In the genomic region with DNA sequence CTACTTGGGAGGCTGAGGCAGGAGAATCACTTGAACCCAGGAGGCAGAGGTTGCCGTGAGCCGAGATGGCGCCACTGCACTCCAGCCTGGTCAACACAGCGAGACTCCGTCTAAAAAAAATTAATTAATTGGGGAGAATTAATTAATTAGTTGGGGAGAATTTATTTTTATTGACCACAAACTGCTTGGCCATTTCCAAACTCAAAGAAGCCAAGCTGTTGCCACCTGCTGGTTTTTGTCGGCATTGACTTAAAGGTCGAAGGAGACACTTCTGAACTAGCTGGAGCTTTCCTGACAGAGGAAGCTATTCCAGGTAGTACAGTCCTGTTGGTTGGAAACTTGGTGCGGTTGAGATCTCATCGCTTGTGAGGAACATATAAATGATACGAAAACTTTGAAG, we compare ENCODE assay signal across 8 cellular contexts. TPM values are rescaled to one million over a fixed set of nuclear protein-coding genes. Genes with fewer than 3 reads are reported as not detected.
DNase-seq lines count a peak whose midpoint lies in the region; ATAC-seq and TF ChIP-seq lines count a peak whose summit lies in the region.

No MANE protein-coding gene starts in this region.

- H3K4me3 ChIP-seq in colonic mucosa: no peak overlapping the region

- TF ChIP-seq CTCF in colonic mucosa (IDR thresholded peaks at IDR 0.05): no peak

- no peaks in the 10 kb centered on the region for H3K9me3 ChIP-seq in colonic mucosa

- peak; percentile 61 for ATAC-seq in GM21529 (IDR thresholded peaks at IDR 0.05; ENCODE audit: unreplicated experiment)

- intact Hi-C loops in colonic mucosa (cut with DNase I) (no loop called here), posterior vena cava (cut with DNase I) (no loop called here)

- no peaks in the 10 kb centered on the region for H3K27me3 ChIP-seq in colonic mucosa

- no peaks in the 10 kb centered on the region for H3K36me3 ChIP-seq in colonic mucosa

- no peak overlapping the region for H3K9ac ChIP-seq in colonic mucosa (ENCODE audit: low read depth in 2 of 2, low read length in 2 of 2)

- H3K27ac ChIP-seq in colonic mucosa: no peak overlapping the region

- H3K4me1 ChIP-seq in colonic mucosa: no peaks in the 10 kb centered on the region

- DNase-seq in SIG-M5 treated with dmso at 0.1 percent for 504 hours (lab: John Stamatoyannopoulos, UW; ENCODE audit: unreplicated experiment) (peak; percentile 21), SIG-M5 (lab: John Stamatoyannopoulos, UW) (no peak), NCI-H2227 treated with DMSO at 0.1 percent for 48 hours (lab: John Stamatoyannopoulos, UW) (peak; percentile 19), colonic mucosa (peak; percentile 26), pons (ENCODE audit: low spot score) (peak; percentile 25), posterior vena cava (ENCODE audit: low spot score) (no peak)
- DNase-seq in activated effector memory CD4-positive, alpha-beta T cell treated with Interleukin-2 at 50 U/mL for 16 hours: no peak

RNA-seq across cellular contexts. Expression of gene MAP1LC3C, which starts 13.1 kb away (rescaled TPM):
- total RNA-seq in colonic mucosa (not detected), posterior vena cava (1 to 10 TPM; 1.3 to 1.9 TPM)

RNA-seq across cellular contexts. Expression of gene BECN2, which starts 28.2 kb away (rescaled TPM):
- total RNA-seq in colonic mucosa (not detected), posterior vena cava (not detected)

Comparison
In these comparisons a context has a peak if more than half of its experiments do, and no peak if none do; other contexts are left out.
1. DNase-seq: peak in SIG-M5 treated with dmso at 0.1 percent for 504 hours (single experiment), NCI-H2227 treated with DMSO at 0.1 percent for 48 hours (single experiment), colonic mucosa (single experiment) and pons (single experiment); none in SIG-M5 (single experiment), posterior vena cava (single experiment) and activated effector memory CD4-positive, alpha-beta T cell treated with Interleukin-2 at 50 U/mL for 16 hours (single experiment).